Comparison of ENCODE assay signal across 22 cellular contexts in genomic region chr7:127114739-127115265, GRCh38.
DNase-seq lines count a peak whose midpoint lies in the region; ATAC-seq lines count a peak whose summit lies in the region.
"Had no signal": no experiment of that assay in that cellular context is flagged by ENCODE, and none has a peak within 500 bp of the region (broad histone marks: within the 10 kb centered on the region; RNA-seq: fewer than 3 reads in every experiment).

No MANE protein-coding gene starts in this region.

- DNase-seq in activated T-cell treated with anti-CD3 and anti-CD28 coated beads, Interleukin-2, amount 50 U/mL, for 72 hours = peak in 1 of 2 donors; percentile 1
- DNase-seq in activated T-cell treated with anti-CD3 and anti-CD28 coated beads, Interleukin-2, amount 50 U/mL, for 1 hour = no peak
- DNase-seq in SW480 (ENCODE audit: low spot score) = peak; percentile 36
- no peak for DNase-seq in stimulated activated naive CD8-positive, alpha-beta T cell treated with anti-CD3 and anti-CD28 coated beads, Interleukin-15, amount 100 ng/mL, for 72 hours
- DNase-seq in CD4-positive, alpha-beta memory T cell = no peak
- DNase-seq in NCI-H146 (lab: John Stamatoyannopoulos, UW) = no peak
- DNase-seq: activated naive CD4-positive, alpha-beta T cell treated with Interleukin-2 at 50 U/mL for 16 hours; aorta; DMS 273 treated with DMSO at 0.1 percent for 48 hours; effector CD8-positive, alpha-beta T cell; GF-D8; Kasumi-1; left lung; NCI-H1417; NCI-H526 treated with DMSO at 0.1 percent for 48 hours; SHP77 treated with DMSO at 0.1 percent for 48 hours; upper lobe of right lung had no signal

- H3K36me3 ChIP-seq in CD4-positive, alpha-beta memory T cell (ENCODE audit: insufficient read depth, low read length) = no peaks in the 10 kb centered on the region
- H3K36me3 ChIP-seq: BLaER1, left lung, upper lobe of right lung had no signal

- H3K27ac Mint-ChIP-seq in activated T-cell treated with anti-CD3 and anti-CD28 coated beads, Interleukin-2, amount 50 U/mL, for 72 hours = no peak overlapping the region
- no peak overlapping the region for H3K27ac Mint-ChIP-seq in stimulated activated naive CD8-positive, alpha-beta T cell treated with anti-CD3 and anti-CD28 coated beads, Interleukin-15, amount 100 ng/mL, for 72 hours
- H3K27ac Mint-ChIP-seq in CD4-positive, alpha-beta memory T cell = no peak overlapping the region
- H3K27ac Mint-ChIP-seq: progenitor cell of endocrine pancreas had no signal

- H3K27me3 Mint-ChIP-seq in activated T-cell treated with anti-CD3 and anti-CD28 coated beads, Interleukin-2, amount 50 U/mL, for 72 hours (ENCODE audit: low read depth) = peaks cover 22% of the 10 kb centered on the region
- H3K27me3 Mint-ChIP-seq in stimulated activated naive CD8-positive, alpha-beta T cell treated with anti-CD3 and anti-CD28 coated beads, Interleukin-15, amount 100 ng/mL, for 72 hours = peaks cover 9% of the 10 kb centered on the region
- H3K27me3 Mint-ChIP-seq in CD4-positive, alpha-beta memory T cell = peaks cover 3 to 11% of the 10 kb centered on the region in 2 donors

- POLR2A ChIA-PET in CD4-positive, alpha-beta memory T cell (lab: Charles Lee; ENCODE audit: partially characterized antibody) = no interaction called here

- H3K27ac ChIP-seq in CD4-positive, alpha-beta memory T cell (ENCODE audit: low read depth, low read length) = no peak overlapping the region
- H3K27ac ChIP-seq: BLaER1, left lung, upper lobe of right lung had no signal

- no peaks in the 10 kb centered on the region for H3K27me3 ChIP-seq in CD4-positive, alpha-beta memory T cell (ENCODE audit: insufficient read depth, low read length)
- H3K27me3 ChIP-seq: BLaER1, upper lobe of right lung had no signal

- no peaks in the 10 kb centered on the region for H3K9me3 ChIP-seq in CD4-positive, alpha-beta memory T cell (ENCODE audit: control insufficient read depth in 1 of 2, low read length in 2 of 2)
- H3K9me3 ChIP-seq: BLaER1, left lung, upper lobe of right lung had no signal

- intact Hi-C loops in CD4-positive, alpha-beta memory T cell (cut with micrococcal nuclease) = no loop called here

- H3K4me1 ChIP-seq in CD4-positive, alpha-beta memory T cell (ENCODE audit: insufficient read depth, low read length) = no peaks in the 10 kb centered on the region
- H3K4me1 ChIP-seq: BLaER1, left lung, upper lobe of right lung had no signal

- H3K4me3 ChIP-seq in CD4-positive, alpha-beta memory T cell (ENCODE audit: low read length in 2 of 2) = no peak overlapping the region
- H3K4me3 ChIP-seq: BLaER1, left lung, upper lobe of right lung had no signal

- peaks cover 6 to 7% of the 10 kb centered on the region in 2 donors for H3K9me3 Mint-ChIP-seq in activated T-cell treated with anti-CD3 and anti-CD28 coated beads, Interleukin-2, amount 50 U/mL, for 72 hours
- peaks cover 8 to 10% of the 10 kb centered on the region in 2 donors for H3K9me3 Mint-ChIP-seq in stimulated activated naive CD8-positive, alpha-beta T cell treated with anti-CD3 and anti-CD28 coated beads, Interleukin-15, amount 100 ng/mL, for 72 hours
- H3K9me3 Mint-ChIP-seq in CD4-positive, alpha-beta memory T cell = peaks cover 0 to 8% (median 2%) of the 10 kb centered on the region in 8 donors
- H3K9me3 Mint-ChIP-seq: neural crest cell had no signal

- ATAC-seq in activated T-cell treated with anti-CD3 and anti-CD28 coated beads, Interleukin-2, amount 50 U/mL, for 72 hours (replicated peaks in 1 of 2) = peak; percentile 78
- ATAC-seq in HG03097 (IDR thresholded peaks at IDR 0.05; ENCODE audit: low FRiP score, unreplicated experiment) = peak; percentile 54
- ATAC-seq in stimulated activated naive CD8-positive, alpha-beta T cell treated with anti-CD3 and anti-CD28 coated beads, Interleukin-15, amount 100 ng/mL, for 72 hours = peak; percentile 94
- no peak for ATAC-seq in GM21786 (IDR thresholded peaks at IDR 0.05; ENCODE audit: unreplicated experiment)
- ATAC-seq: left lung, upper lobe of right lung had no signal

- peaks cover 10% of the 10 kb centered on the region for H3K4me1 Mint-ChIP-seq in activated T-cell treated with anti-CD3 and anti-CD28 coated beads, Interleukin-2, amount 50 U/mL, for 72 hours (ENCODE audit: low read depth)
- no peaks in the 10 kb centered on the region for H3K4me1 Mint-ChIP-seq in stimulated activated naive CD8-positive, alpha-beta T cell treated with anti-CD3 and anti-CD28 coated beads, Interleukin-15, amount 100 ng/mL, for 72 hours
- H3K4me1 Mint-ChIP-seq in CD4-positive, alpha-beta memory T cell = no peaks in the 10 kb centered on the region
- H3K4me1 Mint-ChIP-seq: neural crest cell had no signal

- no peak overlapping the region for H3K4me3 Mint-ChIP-seq in activated T-cell treated with anti-CD3 and anti-CD28 coated beads, Interleukin-2, amount 50 U/mL, for 72 hours
- no peak overlapping the region for H3K4me3 Mint-ChIP-seq in stimulated activated naive CD8-positive, alpha-beta T cell treated with anti-CD3 and anti-CD28 coated beads, Interleukin-15, amount 100 ng/mL, for 72 hours
- no peak overlapping the region for H3K4me3 Mint-ChIP-seq in CD4-positive, alpha-beta memory T cell
- H3K4me3 Mint-ChIP-seq: neural crest cell had no signal

- no peaks in the 10 kb centered on the region for H3K36me3 Mint-ChIP-seq in activated T-cell treated with anti-CD3 and anti-CD28 coated beads, Interleukin-2, amount 50 U/mL, for 72 hours (ENCODE audit: insufficient read depth in 2 of 2)
- H3K36me3 Mint-ChIP-seq in CD4-positive, alpha-beta memory T cell = no peaks in the 10 kb centered on the region

- CTCF ChIA-PET in CD4-positive, alpha-beta memory T cell (lab: Charles Lee; ENCODE audit: partially characterized antibody) = no interaction called here
